Comparison of ENCODE assay signal across 7 cellular contexts in the genomic region with DNA sequence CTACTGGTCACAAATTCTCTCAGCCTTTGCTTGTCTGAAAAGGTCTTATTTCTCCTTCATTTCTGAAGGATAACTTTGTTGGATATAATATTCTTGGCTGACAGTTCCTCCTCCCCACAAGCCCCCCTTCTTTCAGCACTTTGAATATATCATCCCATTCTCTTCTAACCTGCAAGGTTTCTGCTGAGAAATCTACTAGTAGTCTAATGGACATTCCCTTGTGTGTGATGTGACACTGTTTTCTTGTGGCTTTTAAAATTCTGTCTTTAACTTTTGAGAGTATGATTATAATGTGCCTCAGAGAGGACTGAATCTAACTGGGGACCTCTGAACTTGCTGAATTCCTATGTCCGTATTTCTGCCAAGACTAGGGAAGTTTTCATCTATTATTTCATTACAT.
"Had no signal": no experiment of that assay in that cellular context is flagged by ENCODE, and none has a peak within 500 bp of the region (broad histone marks: within the 10 kb centered on the region; RNA-seq: fewer than 3 reads in every experiment).

No MANE protein-coding gene starts in this region.

- FAIRE-seq: G401.6, GM12891, GM12892, GM18507, GM19239 had no signal

- DNase-seq: GDM1, GF-D8 had no signal
